ENCODE assay signal across 12 cellular contexts in genomic region chr1:236039736-236040670, GRCh38. TPM values are rescaled to one million over a fixed set of nuclear protein-coding genes. Genes with fewer than 3 reads are reported as not detected.
DNase-seq lines count a peak whose midpoint lies in the region; ATAC-seq and TF ChIP-seq lines count a peak whose summit lies in the region.
"Had no signal": no experiment of that assay in that cellular context is flagged by ENCODE, and none has a peak within 500 bp of the region (broad histone marks: within the 10 kb centered on the region; RNA-seq: fewer than 3 reads in every experiment).

No MANE protein-coding gene starts in this region.

- 69 to 78% methylated on average over 13 of the region's 13 CpGs for WGBS in lung, 2 donors
- WGBS in transverse colon (ENCODE audit: low coverage in 1 of 2), 2 donors: 28 to 52% methylated on average over 4 to 13 of the region's 13 CpGs

- H3K27me3 ChIP-seq in duodenal mucosa (ENCODE audit: control insufficient read depth in 1 of 2, insufficient read depth in 2 of 2, low read length in 2 of 2) (no peaks in the 10 kb centered on the region), lung (ENCODE audit: control insufficient read depth, insufficient read depth) (no peaks in the 10 kb centered on the region), transverse colon (no peaks in the 10 kb centered on the region)
- H3K27me3 ChIP-seq: ovary had no signal

- POLR2A ChIA-PET in activated CD4-positive, alpha-beta T cell treated with anti-CD3 and anti-CD28 coated beads for 36 hours (lab: Charles Lee): no interaction called here

- TF ChIP-seq CTCF in lung (IDR thresholded peaks at IDR 0.05; ENCODE audit: control extremely low read depth, extremely low read depth) (no peak), transverse colon (IDR thresholded peaks at IDR 0.05) (no peak)

- no peak overlapping the region for H3K4me3 Mint-ChIP-seq in activated CD4-positive, alpha-beta T cell treated with anti-CD3 and anti-CD28 coated beads for 36 hours
- H3K4me3 Mint-ChIP-seq: activated CD4-positive, alpha-beta T cell treated with anti-CD3 and anti-CD28 coated beads, Interleukin-2, amount 10 ng/mL, durations not matched to agents 7 days and 5 days had no signal

- no peaks in the 10 kb centered on the region for H3K9me3 Mint-ChIP-seq in activated CD4-positive, alpha-beta T cell treated with anti-CD3 and anti-CD28 coated beads for 36 hours (ENCODE audit: low read depth)
- H3K9me3 Mint-ChIP-seq: activated CD4-positive, alpha-beta T cell treated with anti-CD3 and anti-CD28 coated beads, Interleukin-2, amount 10 ng/mL, durations not matched to agents 7 days and 5 days had no signal

- H3K36me3 ChIP-seq in duodenal mucosa (ENCODE audit: control insufficient read depth in 1 of 2, insufficient read depth in 2 of 2, low read length in 2 of 2): no peaks in the 10 kb centered on the region
- peaks cover 13 to 34% of the 10 kb centered on the region in 2 donors for H3K36me3 ChIP-seq in lung (ENCODE audit: control insufficient read depth in 2 of 2, insufficient read depth in 2 of 2, low read length in 2 of 2)
- H3K36me3 ChIP-seq in transverse colon: peaks cover 0 to 8% (median 4%) of the 10 kb centered on the region in 4 donors
- H3K36me3 ChIP-seq: ovary had no signal

- H3K4me3 ChIP-seq in duodenal mucosa (ENCODE audit: low read depth in 1 of 2, low read length in 2 of 2) (no peak overlapping the region), lung (no peak overlapping the region), transverse colon (no peak overlapping the region)
- H3K4me3 ChIP-seq: ovary had no signal

- H3K4me1 ChIP-seq in duodenal mucosa (ENCODE audit: control insufficient read depth in 1 of 2, insufficient read depth in 2 of 2, low read length in 2 of 2): no peaks in the 10 kb centered on the region
- peaks cover 6 to 7% of the 10 kb centered on the region in 2 donors for H3K4me1 ChIP-seq in lung (ENCODE audit: control insufficient read depth in 2 of 2, insufficient read depth in 2 of 2, low read length in 2 of 2)
- peaks cover 0 to 6% (median 4%) of the 10 kb centered on the region in 4 donors for H3K4me1 ChIP-seq in transverse colon

- CTCF ChIA-PET in activated CD4-positive, alpha-beta T cell treated with anti-CD3 and anti-CD28 coated beads for 36 hours (lab: Charles Lee): interaction anchor here (0.6 kb wide), 1 partner anchor 202 kb away, joined by 3 read pairs; no protein-coding TSS in a partner anchor

- ATAC-seq in lung (ENCODE audit: insufficient read depth, low FRiP score): peak; percentile 27
- ATAC-seq in activated CD4-positive, alpha-beta T cell treated with anti-CD3 and anti-CD28 coated beads for 36 hours: no peak

- H3K27ac ChIP-seq in duodenal mucosa (ENCODE audit: low read depth, low read length): peak overlapping the region; percentile 15
- peak overlapping the region; percentile 15 to 58 for H3K27ac ChIP-seq in lung (ENCODE audit: low read depth in 1 of 2, low read length in 1 of 2)
- H3K27ac ChIP-seq in transverse colon: peak overlapping the region; percentile 51 to 72 (median 68)

- intact Hi-C loops in transverse colon (cut with DNase I; ENCODE audit: low total_unique reads): no loop called here
- intact Hi-C loops in activated CD4-positive, alpha-beta T cell treated with anti-CD3 and anti-CD28 coated beads for 36 hours (cut with DNase I, micrococcal nuclease): no loop called here

- no peak for TF ChIP-seq POLR2A in transverse colon (IDR thresholded peaks at IDR 0.05)

- peaks cover 5% of the 10 kb centered on the region for H3K27me3 Mint-ChIP-seq in activated CD4-positive, alpha-beta T cell treated with anti-CD3 and anti-CD28 coated beads for 36 hours

- no peaks in the 10 kb centered on the region for H3K36me3 Mint-ChIP-seq in activated CD4-positive, alpha-beta T cell treated with anti-CD3 and anti-CD28 coated beads for 36 hours (ENCODE audit: low read depth)

- H3K9ac ChIP-seq in duodenal mucosa (ENCODE audit: low read depth in 1 of 2, low read length in 2 of 2): no peak overlapping the region
- H3K9ac ChIP-seq: SK-N-SH had no signal

- in situ Hi-C loops in transverse colon (cut with MboI; ENCODE audit: low pct_ligation_motif_present in 1 of 4, low pct_unique_long_range_greater_than_20kb in 1 of 4, low sequenced_read_pairs in 3 of 4): no loop called here

- peak; percentile 66 for DNase-seq in NCI-H146 (lab: John Stamatoyannopoulos, UW)
- DNase-seq in lung (ENCODE audit: low spot score): peak; percentile 65
- no peak for DNase-seq in transverse colon
- no peak for DNase-seq in epidermal melanocyte (ENCODE audit: insufficient read length, low spot score)
- no peak for DNase-seq in mesenteric fat pad (ENCODE audit: low spot score)
- DNase-seq in activated CD4-positive, alpha-beta T cell treated with anti-CD3 and anti-CD28 coated beads for 36 hours: no peak
- DNase-seq: activated CD4-positive, alpha-beta T cell treated with anti-CD3 and anti-CD28 coated beads, Interleukin-2, amount 10 ng/mL, durations not matched to agents 7 days and 5 days; activated naive CD4-positive, alpha-beta T cell treated with anti-CD3 and anti-CD28 coated beads, Interleukin-2, amount 50 U/mL, for 16 hours; NCI-H446; SK-N-SH had no signal

- H3K4me1 Mint-ChIP-seq in activated CD4-positive, alpha-beta T cell treated with anti-CD3 and anti-CD28 coated beads for 36 hours: no peaks in the 10 kb centered on the region
- H3K4me1 Mint-ChIP-seq: activated CD4-positive, alpha-beta T cell treated with anti-CD3 and anti-CD28 coated beads, Interleukin-2, amount 10 ng/mL, durations not matched to agents 7 days and 5 days had no signal

- TF ChIP-seq EP300 in transverse colon (IDR thresholded peaks at IDR 0.05; ENCODE audit: low read depth): no peak

- H3K9me3 ChIP-seq in duodenal mucosa (ENCODE audit: control insufficient read depth in 1 of 2, low read length in 2 of 2) (no peaks in the 10 kb centered on the region), lung (ENCODE audit: control insufficient read depth in 2 of 2, insufficient read depth in 1 of 2, low read length in 1 of 2) (peaks cover 0 to 3% of the 10 kb centered on the region in 2 donors), transverse colon (no peaks in the 10 kb centered on the region)
- H3K9me3 ChIP-seq: ovary, SK-N-SH had no signal

- no peak overlapping the region for H3K27ac Mint-ChIP-seq in activated CD4-positive, alpha-beta T cell treated with anti-CD3 and anti-CD28 coated beads for 36 hours
- H3K27ac Mint-ChIP-seq: activated CD4-positive, alpha-beta T cell treated with anti-CD3 and anti-CD28 coated beads, Interleukin-2, amount 10 ng/mL, durations not matched to agents 7 days and 5 days had no signal

RNA-seq across cellular contexts. Expression of gene NID1, which starts 24.9 kb away (rescaled TPM):
- 100 to 1,000 TPM in 1 of 2 donors, 10 to 100 TPM in 1; 55.8 to 151 TPM for total RNA-seq in lung
- polyA plus RNA-seq in lung: 10 to 100 TPM; 15.4 to 34.4 TPM
- 100 to 1,000 TPM in 1 of 4 donors, 10 to 100 TPM in 3; 42.7 to 133 (median 63.5) TPM for total RNA-seq in transverse colon
- 238 TPM for total RNA-seq in mesenteric fat pad
- under 1 TPM; 0.07 to 0.14 TPM for total RNA-seq in activated CD4-positive, alpha-beta T cell treated with anti-CD3 and anti-CD28 coated beads for 36 hours

Comparison
In these comparisons a context has a peak if more than half of its experiments do, and no peak if none do; other contexts are left out.
1. DNase-seq: peak in NCI-H146 (single experiment) and lung (single experiment); none in transverse colon (single experiment), epidermal melanocyte (single experiment), mesenteric fat pad (single experiment) and activated CD4-positive, alpha-beta T cell treated with anti-CD3 and anti-CD28 coated beads for 36 hours (single experiment).
2. H3K27ac ChIP-seq: peak in every context shown above with its lines; median percentile 68 in transverse colon; 36 in lung; 15 in duodenal mucosa.
3. RNA of gene NID1, which starts 24.9 kb away (total RNA-seq): 238 TPM in mesenteric fat pad (single experiment), 55.8 to 151 TPM in lung and 42.7 to 133 TPM in transverse colon; 0.07 to 0.14 TPM in activated CD4-positive, alpha-beta T cell treated with anti-CD3 and anti-CD28 coated beads for 36 hours; every median in the first group is over 10 times any median in the second.